Comparison of ENCODE assay signal across 1 cellular context in the genomic region with DNA sequence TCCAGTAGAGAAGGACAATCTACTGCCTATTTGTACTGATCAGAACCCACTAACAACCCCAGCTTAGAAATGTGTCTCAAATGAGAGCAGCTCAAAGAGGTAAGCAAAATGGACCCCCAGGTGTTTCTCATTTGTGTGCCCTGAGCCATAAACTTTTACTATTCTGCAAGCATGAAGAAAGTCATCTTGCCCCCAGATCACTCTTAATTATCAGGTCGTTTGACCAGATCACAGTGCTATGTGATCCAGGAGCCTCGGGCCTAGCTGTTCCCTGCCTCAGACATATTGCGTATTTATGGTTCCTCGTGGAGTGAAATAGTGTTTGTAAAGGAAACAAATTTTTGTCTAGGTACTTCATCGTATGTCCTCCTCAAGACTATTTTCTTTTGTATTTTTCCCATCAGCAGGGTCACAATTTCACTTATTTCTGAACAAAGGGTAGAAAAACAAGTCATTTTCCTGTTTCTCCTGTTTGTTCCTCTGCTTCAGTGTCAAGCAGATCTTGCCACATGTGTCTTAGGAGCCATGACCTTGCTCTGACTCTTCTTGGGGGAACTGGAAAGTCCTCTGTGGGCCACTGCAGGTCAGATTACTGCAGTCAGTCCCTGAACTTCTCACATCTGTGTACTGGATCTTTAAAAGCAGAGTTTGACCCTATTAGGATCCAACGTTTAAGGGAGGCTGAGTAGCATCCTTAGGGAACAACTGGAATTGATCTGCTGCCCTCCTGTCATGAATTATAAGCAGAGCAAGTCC.
TF ChIP-seq lines count a peak whose summit lies in the region.

No MANE protein-coding gene starts in this region.

TF ChIP-seq in IMR-90, 13 proteins besides CTCF, POLR2A, EP300 and RAD21:
- no peak for TF ChIP-seq NFE2L2 (IDR thresholded peaks at IDR 0.05; ENCODE audit: low read depth, low read length)
- no peak for TF ChIP-seq MXI1 (IDR thresholded peaks at IDR 0.05; ENCODE audit: borderline replicate concordance, low read depth, low read length)
- TF ChIP-seq BHLHE40 (IDR thresholded peaks at IDR 0.05; ENCODE audit: low read depth, low read length): no peak
- TF ChIP-seq MAZ (IDR thresholded peaks at IDR 0.05; ENCODE audit: borderline replicate concordance, low read depth, low read length): no peak
- no peak for TF ChIP-seq RCOR1 (IDR thresholded peaks at IDR 0.05; ENCODE audit: insufficient replicate concordance, low read length)
- no peak for TF ChIP-seq CEBPB (IDR thresholded peaks at IDR 0.05; ENCODE audit: low read depth, low read length)
- no peak for TF ChIP-seq MAFK (IDR thresholded peaks at IDR 0.05; ENCODE audit: low read depth, low read length)
- no peak for TF ChIP-seq RFX5 (IDR thresholded peaks at IDR 0.05; ENCODE audit: low read depth, low read length)
